Comparison of ENCODE assay signal across 1 cellular context in the genomic region with DNA sequence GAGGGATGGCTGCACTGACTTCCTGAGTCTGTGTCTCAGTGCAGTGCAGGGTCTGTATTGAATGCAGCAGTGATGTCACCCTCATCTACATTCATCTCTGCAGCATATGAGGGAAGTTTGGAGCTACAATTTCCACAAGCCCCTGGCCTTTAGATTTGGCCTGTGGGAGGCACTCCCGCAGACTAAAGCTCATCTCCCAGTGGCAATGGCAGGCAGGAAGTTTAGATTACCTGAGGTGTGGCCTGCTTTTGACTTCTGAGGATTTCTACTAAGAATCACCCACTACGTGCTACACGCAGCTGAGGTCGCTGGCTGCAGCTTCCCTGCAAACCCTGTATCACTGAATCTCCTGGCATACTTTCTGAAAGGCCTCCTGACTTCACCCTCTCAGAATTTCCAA.
TF ChIP-seq lines count a peak whose summit lies in the region.

No MANE protein-coding gene starts in this region.

TF ChIP-seq in WTC11, 78 proteins besides CTCF, POLR2A, EP300 and RAD21 (continued from another document):
- TF ChIP-seq, protein P1, sequence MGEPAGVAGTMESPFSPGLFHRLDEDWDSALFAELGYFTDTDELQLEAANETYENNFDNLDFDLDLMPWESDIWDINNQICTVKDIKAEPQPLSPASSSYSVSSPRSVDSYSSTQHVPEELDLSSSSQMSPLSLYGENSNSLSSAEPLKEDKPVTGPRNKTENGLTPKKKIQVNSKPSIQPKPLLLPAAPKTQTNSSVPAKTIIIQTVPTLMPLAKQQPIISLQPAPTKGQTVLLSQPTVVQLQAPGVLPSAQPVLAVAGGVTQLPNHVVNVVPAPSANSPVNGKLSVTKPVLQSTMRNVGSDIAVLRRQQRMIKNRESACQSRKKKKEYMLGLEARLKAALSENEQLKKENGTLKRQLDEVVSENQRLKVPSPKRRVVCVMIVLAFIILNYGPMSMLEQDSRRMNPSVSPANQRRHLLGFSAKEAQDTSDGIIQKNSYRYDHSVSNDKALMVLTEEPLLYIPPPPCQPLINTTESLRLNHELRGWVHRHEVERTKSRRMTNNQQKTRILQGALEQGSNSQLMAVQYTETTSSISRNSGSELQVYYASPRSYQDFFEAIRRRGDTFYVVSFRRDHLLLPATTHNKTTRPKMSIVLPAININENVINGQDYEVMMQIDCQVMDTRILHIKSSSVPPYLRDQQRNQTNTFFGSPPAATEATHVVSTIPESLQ (CRISPR knock-in tag; IDR thresholded peaks at IDR 0.05): no peak
- TF ChIP-seq, protein P2, sequence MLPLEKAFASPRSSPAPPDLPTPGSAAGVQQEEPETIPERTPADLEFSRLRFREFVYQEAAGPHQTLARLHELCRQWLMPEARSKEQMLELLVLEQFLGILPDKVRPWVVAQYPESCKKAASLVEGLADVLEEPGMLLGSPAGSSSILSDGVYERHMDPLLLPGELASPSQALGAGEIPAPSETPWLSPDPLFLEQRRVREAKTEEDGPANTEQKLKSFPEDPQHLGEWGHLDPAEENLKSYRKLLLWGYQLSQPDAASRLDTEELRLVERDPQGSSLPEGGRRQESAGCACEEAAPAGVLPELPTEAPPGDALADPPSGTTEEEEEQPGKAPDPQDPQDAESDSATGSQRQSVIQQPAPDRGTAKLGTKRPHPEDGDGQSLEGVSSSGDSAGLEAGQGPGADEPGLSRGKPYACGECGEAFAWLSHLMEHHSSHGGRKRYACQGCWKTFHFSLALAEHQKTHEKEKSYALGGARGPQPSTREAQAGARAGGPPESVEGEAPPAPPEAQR (CRISPR knock-in tag; IDR thresholded peaks at IDR 0.05): no peak
